ENCODE assay signal across 1 cellular context in genomic region chr11:47590026-47590861, GRCh38.
A peak's percentile ranks its signal among the peaks of the same experiment; 100 is the strongest.
TF ChIP-seq lines count a peak whose summit lies in the region.

No MANE protein-coding gene starts in this region.

TF ChIP-seq in endothelial cell of umbilical vein, 7 proteins besides CTCF, POLR2A, EP300 and RAD21:
- no peak for TF ChIP-seq GATA2 (IDR thresholded peaks at IDR 0.05; ENCODE audit: insufficient read depth, insufficient read length, low read depth, low read length)
- peak; percentile 34 for TF ChIP-seq MAX (IDR thresholded peaks at IDR 0.05; ENCODE audit: insufficient read depth, insufficient read length)
